Comparison of ENCODE assay signal across 15 cellular contexts in the genomic region with DNA sequence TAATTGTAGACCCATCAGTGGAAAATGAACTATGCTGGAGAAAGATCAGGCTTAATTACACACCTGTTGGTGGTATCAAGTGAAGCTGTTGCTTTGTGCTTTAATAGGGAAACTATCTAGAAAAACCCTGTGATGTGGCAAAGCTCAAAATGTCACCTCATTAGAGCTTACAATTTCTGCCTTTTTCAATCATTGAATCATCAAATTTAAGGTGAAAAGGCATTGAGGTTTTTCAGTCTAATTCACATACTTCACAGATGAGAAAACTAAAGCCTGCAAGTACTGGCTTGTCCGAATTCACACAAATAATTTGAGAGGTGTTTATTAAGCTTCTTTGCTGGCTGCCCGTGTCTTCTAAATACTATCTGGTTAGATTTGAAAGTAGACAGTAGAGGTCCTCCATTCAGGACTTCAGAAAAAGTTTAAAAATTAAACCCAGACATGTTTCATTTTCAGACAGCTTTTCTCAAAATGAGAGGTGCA.
A peak's percentile ranks its signal among the peaks of the same experiment; 100 is the strongest.
DNase-seq lines count a peak whose midpoint lies in the region; ATAC-seq, FAIRE-seq and TF ChIP-seq lines count a peak whose summit lies in the region.
"Had no signal": no experiment of that assay in that cellular context is flagged by ENCODE, and none has a peak within 500 bp of the region (broad histone marks: within the 10 kb centered on the region; RNA-seq: fewer than 3 reads in every experiment).

No MANE protein-coding gene starts in this region.

- H2AFZ ChIP-seq in mammary epithelial cell (ENCODE audit: low read depth, low read length) = peak overlapping the region; percentile 63

- CTCF ChIA-PET in mammary epithelial cell (lab: Charles Lee; ENCODE audit: low non-redundant PET) = interaction anchor here (0.6 to 0.7 kb wide), 2 partner anchors 24 to 206 kb away, joined by 3 to 6 read pairs; no protein-coding TSS in a partner anchor

- no peak overlapping the region for H3K9ac ChIP-seq in mammary epithelial cell (ENCODE audit: insufficient read depth, low read length)
- H3K9ac ChIP-seq: SK-N-SH had no signal

- H3K27ac ChIP-seq in mammary epithelial cell (ENCODE audit: insufficient read depth, low read depth, low read length) (no peak overlapping the region), transverse colon (no peak overlapping the region)

- DNase-seq in mammary epithelial cell = peak; percentile 59
- DNase-seq in cortex of kidney (lab: John Stamatoyannopoulos, UW) = no peak
- DNase-seq in HTR-8/SVneo (ENCODE audit: insufficient read length, low spot score) = no peak
- no peak for DNase-seq in transverse colon
- DNase-seq: activated T-cell treated with anti-CD3 and anti-CD28 coated beads, Interleukin-2, amount 50 U/mL, for 1 hour; aorta; effector CD4-positive, alpha-beta T cell; foreskin melanocyte; SK-N-SH had no signal

- H3K27me3 ChIP-seq in mammary epithelial cell (ENCODE audit: insufficient read depth, low read length) (no peaks in the 10 kb centered on the region), transverse colon (no peaks in the 10 kb centered on the region)

- H3K36me3 ChIP-seq in mammary epithelial cell (ENCODE audit: insufficient read depth, low read length) (no peaks in the 10 kb centered on the region), transverse colon (no peaks in the 10 kb centered on the region)

- intact Hi-C loops in mammary epithelial cell (cut with micrococcal nuclease) = no loop called here
- intact Hi-C loops in transverse colon (cut with DNase I; ENCODE audit: low total_unique reads) = no loop called here

- H3K4me3 ChIP-seq in mammary epithelial cell (replicated peaks in 1 of 3; ENCODE audit: insufficient read depth in 1 of 3, low read depth in 2 of 3, low read length in 3 of 3) (peak overlapping the region in 1 of 3 experiments; percentile 9), transverse colon (no peak overlapping the region)
- H3K4me3 ChIP-seq: smooth muscle cell had no signal

- ATAC-seq in GM19324 (IDR thresholded peaks at IDR 0.05; ENCODE audit: low FRiP score, unreplicated experiment) = peak; percentile 91
- ATAC-seq in GM21737 (IDR thresholded peaks at IDR 0.05; ENCODE audit: unreplicated experiment) = peak; percentile 89
- peak; percentile 88 for ATAC-seq in HG03175 (IDR thresholded peaks at IDR 0.05; ENCODE audit: unreplicated experiment)
- ATAC-seq: WTC11 had no signal

- H3K4me1 ChIP-seq in mammary epithelial cell (ENCODE audit: insufficient read depth, low read length) (peaks cover 19% of the 10 kb centered on the region), transverse colon (no peaks in the 10 kb centered on the region)

- no peak for TF ChIP-seq EP300 in transverse colon (IDR thresholded peaks at IDR 0.05; ENCODE audit: low read depth)

- H3K9me3 ChIP-seq in mammary epithelial cell (replicated peaks; ENCODE audit: insufficient read depth, low read length) (no peaks in the 10 kb centered on the region), transverse colon (no peaks in the 10 kb centered on the region)
- H3K9me3 ChIP-seq: SK-N-SH had no signal

- 7% methylated on average over 2 of the region's 2 CpGs for WGBS in mammary epithelial cell (ENCODE audit: low coverage, missing lambda C conversion rate)
- WGBS in transverse colon (ENCODE audit: low coverage in 1 of 2), 2 donors = 66 to 77% methylated on average over 2 of the region's 2 CpGs

- FAIRE-seq in HTR-8/SVneo (lab: Jason Lieb, UNC) = no peak
- FAIRE-seq: H1 had no signal

- dilution Hi-C loops in mammary epithelial cell (cut with HindIII; ENCODE audit: low sequenced_read_pairs) = no loop called here

- peak overlapping the region; percentile 58 for H3K4me2 ChIP-seq in mammary epithelial cell (ENCODE audit: insufficient read depth, low read depth, low read length)
- H3K4me2 ChIP-seq: SK-N-SH, smooth muscle cell had no signal

- H3K79me2 ChIP-seq in mammary epithelial cell (ENCODE audit: insufficient read depth, low read length) = no peaks in the 10 kb centered on the region

- BruUV-seq in mammary epithelial cell (replicated peaks; lab: Mats Ljungman, UMichigan) = no TSS peak

- TF ChIP-seq CTCF in mammary epithelial cell (conservative IDR thresholded peaks at IDR 0.05 in 1 of 2, IDR thresholded peaks at IDR 0.05 in 1 of 2; ENCODE audit: extremely low read depth in 1 of 2, insufficient read depth in 1 of 2, low read depth in 1 of 2, low read length in 2 of 2) (no peak), transverse colon (IDR thresholded peaks at IDR 0.05) (no peak)

- in situ Hi-C loops in mammary epithelial cell (cut with MboI; ENCODE audit: low sequenced_read_pairs in 2 of 2) (no loop called here), transverse colon (cut with MboI; ENCODE audit: low pct_ligation_motif_present in 1 of 4, low pct_unique_long_range_greater_than_20kb in 1 of 4, low sequenced_read_pairs in 3 of 4) (no loop called here)

- no peak for TF ChIP-seq POLR2A in transverse colon (IDR thresholded peaks at IDR 0.05)

- H4K20me1 ChIP-seq in mammary epithelial cell (ENCODE audit: insufficient read depth, low read length) = no peaks in the 10 kb centered on the region
